36 cellular contexts compared by ENCODE assay signal in the genomic region with DNA sequence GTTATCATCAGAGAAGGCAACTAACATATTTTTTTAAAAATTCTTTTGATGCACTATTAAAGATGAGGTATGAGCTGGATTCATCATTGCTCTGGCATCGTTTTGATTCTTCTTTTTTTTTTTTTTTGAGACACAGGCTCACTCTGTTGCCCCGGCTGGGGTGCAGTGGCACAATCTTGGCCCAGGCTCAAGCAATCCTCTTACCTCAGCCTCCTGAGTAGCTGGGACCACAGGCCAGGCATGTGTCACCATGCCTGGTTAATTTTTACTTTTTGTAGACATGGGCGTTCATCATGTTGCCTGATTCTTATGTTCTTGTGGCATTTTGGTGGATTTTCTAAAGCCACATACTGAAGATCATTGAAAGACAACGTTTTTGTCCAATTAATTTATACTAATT. TPM values are rescaled to one million over a fixed set of nuclear protein-coding genes. Genes with fewer than 3 reads are reported as not detected.
"Had no signal": no experiment of that assay in that cellular context is flagged by ENCODE, and none has a peak within 500 bp of the region (broad histone marks: within the 10 kb centered on the region; RNA-seq: fewer than 3 reads in every experiment).

No MANE protein-coding gene starts in this region.

- H3K27me3 ChIP-seq: brain microvascular endothelial cell, dorsolateral prefrontal cortex, foreskin keratinocyte, gastrocnemius medialis, heart right ventricle had no signal

- H3K36me3 ChIP-seq: brain microvascular endothelial cell, gastrocnemius medialis, heart right ventricle, WERI-Rb-1 had no signal

- H3K9me3 ChIP-seq: gastrocnemius medialis, heart right ventricle had no signal

- H3K4me3 ChIP-seq: coronary artery, dorsolateral prefrontal cortex, gastrocnemius medialis, heart right ventricle had no signal

- DNase-seq: activated B cell treated with CpG ODN at 0.5 μM for 24 hours; activated CD4-positive, alpha-beta T cell treated with anti-CD3 and anti-CD28 coated beads for 48 hours; activated CD4-positive, alpha-beta T cell treated with anti-CD3 and anti-CD28 coated beads, Interleukin-2, amount 50 U/mL, for 1 hour; activated CD4-positive, alpha-beta T cell treated with anti-CD3 and anti-CD28 coated beads, Interleukin-2, amount 50 U/mL, for 48 hours; activated CD8-positive, alpha-beta memory T cell treated with anti-CD3 and anti-CD28 coated beads for 24 hours; activated CD8-positive, alpha-beta T cell treated with anti-CD3 and anti-CD28 coated beads for 36 hours; activated effector memory CD4-positive, alpha-beta T cell treated with Interleukin-2 at 50 U/mL for 16 hours; activated gamma-delta T cell treated with Interleukin-2 at 50 U/mL for 16 hours; activated naive CD4-positive, alpha-beta T cell treated with anti-CD3 and anti-CD28 coated beads, Interleukin-2, amount 50 U/mL, for 16 hours; activated naive CD4-positive, alpha-beta T cell treated with Interleukin-2 at 50 U/mL for 16 hours; activated T-cell treated with anti-CD3 and anti-CD28 coated beads, Interleukin-2, amount 50 U/mL, for 4 hours; amniotic stem cell; anterior cingulate cortex; brain microvascular endothelial cell; dorsolateral prefrontal cortex; effector memory CD4-positive, alpha-beta T cell; endodermal cell; foreskin keratinocyte; gastrocnemius medialis; heart right ventricle; T-helper 17 cell; T1000; WERI-Rb-1 had no signal

- FAIRE-seq: astrocyte, bronchial epithelial cell had no signal

- H3K27ac ChIP-seq: brain microvascular endothelial cell, coronary artery, dorsolateral prefrontal cortex, foreskin keratinocyte, gastrocnemius medialis, heart right ventricle, WERI-Rb-1 had no signal

- H3K9me3 Mint-ChIP-seq: activated B cell treated with CpG ODN at 0.5 μM for 24 hours; activated CD8-positive, alpha-beta T cell treated with anti-CD3 and anti-CD28 coated beads for 36 hours; activated T-cell treated with anti-CD3 and anti-CD28 coated beads, Interleukin-2, amount 50 U/mL, for 4 hours; activated T-helper 17 cell treated with anti-CD3 and anti-CD28 coated beads, Interleukin-2, amount 50 U/mL, for 72 hours; central memory CD8-positive, alpha-beta T cell; dendritic cell treated with granulocyte-macrophage colony-stimulating factor and Interleukin-4, amounts not matched to agents 40 ng/mL and 50 ng/mL, for 4 days; endodermal cell; T-helper 2 cell treated with Interferon-gamma antibody and Interleukin-4, amounts not matched to agents 5 μg/mL and 100 μg/mL, for 36 hours had no signal

- H3K27me3 Mint-ChIP-seq: activated CD8-positive, alpha-beta T cell treated with anti-CD3 and anti-CD28 coated beads for 36 hours; activated naive CD8-positive, alpha-beta T cell; central memory CD8-positive, alpha-beta T cell; dendritic cell treated with granulocyte-macrophage colony-stimulating factor and Interleukin-4, amounts not matched to agents 40 ng/mL and 50 ng/mL, for 4 days had no signal

- H3K4me3 Mint-ChIP-seq: activated B cell treated with CpG ODN at 0.5 μM for 24 hours; activated CD8-positive, alpha-beta T cell treated with anti-CD3 and anti-CD28 coated beads for 36 hours; activated naive CD8-positive, alpha-beta T cell; activated T-cell treated with anti-CD3 and anti-CD28 coated beads, Interleukin-2, amount 50 U/mL, for 4 hours; activated T-helper 17 cell treated with anti-CD3 and anti-CD28 coated beads, Interleukin-2, amount 50 U/mL, for 72 hours; central memory CD8-positive, alpha-beta T cell; dendritic cell treated with granulocyte-macrophage colony-stimulating factor and Interleukin-4, amounts not matched to agents 40 ng/mL and 50 ng/mL, for 4 days; endodermal cell; T-helper 17 cell; T-helper 2 cell treated with Interferon-gamma antibody and Interleukin-4, amounts not matched to agents 5 μg/mL and 100 μg/mL, for 36 hours had no signal

- H3K36me3 Mint-ChIP-seq: activated naive CD8-positive, alpha-beta T cell had no signal

- H3K27ac Mint-ChIP-seq: activated B cell treated with CpG ODN at 0.5 μM for 24 hours; activated CD8-positive, alpha-beta T cell treated with anti-CD3 and anti-CD28 coated beads for 36 hours; activated naive CD8-positive, alpha-beta T cell; activated T-helper 17 cell treated with anti-CD3 and anti-CD28 coated beads, Interleukin-2, amount 50 U/mL, for 72 hours; dendritic cell treated with granulocyte-macrophage colony-stimulating factor and Interleukin-4, amounts not matched to agents 40 ng/mL and 50 ng/mL, for 4 days; endodermal cell; T-helper 17 cell; T-helper 2 cell treated with Interferon-gamma antibody and Interleukin-4, amounts not matched to agents 5 μg/mL and 100 μg/mL, for 36 hours had no signal

- ATAC-seq: activated CD4-positive, CD25-positive, alpha-beta regulatory T cell treated with anti-CD3 and anti-CD28 coated beads, Interleukin-2, amount 50 U/mL, for 24 hours; activated CD8-positive, alpha-beta T cell treated with anti-CD3 and anti-CD28 coated beads for 36 hours; activated T-cell treated with anti-CD3 and anti-CD28 coated beads, Interleukin-2, amount 50 U/mL, for 4 hours; activated T-helper 17 cell treated with anti-CD3 and anti-CD28 coated beads, Interleukin-2, amount 50 U/mL, for 72 hours; esophagus mucosa; foreskin keratinocyte; gastrocnemius medialis; heart right ventricle; T-helper 17 cell had no signal

RNA-seq across cellular contexts. Expression of gene SLC28A2, which starts 22.6 kb away (rescaled TPM):
- total RNA-seq: activated B cell treated with CpG ODN at 0.5 μM for 24 hours; activated CD8-positive, alpha-beta T cell treated with anti-CD3 and anti-CD28 coated beads for 36 hours; activated T-helper 17 cell treated with anti-CD3 and anti-CD28 coated beads, Interleukin-2, amount 50 U/mL, for 72 hours; astrocyte; bronchial epithelial cell; cardiac septum; cerebellum; epithelial cell of proximal tubule; esophagus mucosa; foreskin keratinocyte; gastrocnemius medialis; heart right ventricle; T-helper 17 cell had no signal
